8 cellular contexts compared by ENCODE assay signal in genomic region chr11:117231637-117232021, GRCh38. TPM values are rescaled to one million over a fixed set of nuclear protein-coding genes. Genes with fewer than 3 reads are reported as not detected.
A peak's percentile ranks its signal among the peaks of the same experiment; 100 is the strongest.
DNase-seq lines count a peak whose midpoint lies in the region; ATAC-seq and TF ChIP-seq lines count a peak whose summit lies in the region.

No MANE protein-coding gene starts in this region.

- ATAC-seq in mucosa of descending colon: peak; percentile 4
- no peak for ATAC-seq in GM21515 (IDR thresholded peaks at IDR 0.05; ENCODE audit: unreplicated experiment)
- no peak for ATAC-seq in GM18498 (IDR thresholded peaks at IDR 0.05; ENCODE audit: unreplicated experiment)

- intact Hi-C loops in breast epithelium (cut with DNase I; ENCODE audit: low total_unique reads) (no loop called here), mucosa of descending colon (cut with DNase I, micrococcal nuclease) (no loop called here)

- H3K27me3 ChIP-seq in ACC112 (ENCODE audit: insufficient read depth, low read length) (no peaks in the 10 kb centered on the region), HUES48 (ENCODE audit: control insufficient read depth, insufficient read depth, low read length) (no peaks in the 10 kb centered on the region), breast epithelium (no peaks in the 10 kb centered on the region)

- H3K4me1 ChIP-seq in ACC112 (ENCODE audit: control insufficient read depth, insufficient read depth, low read length, unreplicated experiment): peaks cover 22% of the 10 kb centered on the region
- peaks cover 11% of the 10 kb centered on the region for H3K4me1 ChIP-seq in HUES48 (ENCODE audit: control insufficient read depth, insufficient read depth, low read length)
- peaks cover 2 to 4% of the 10 kb centered on the region in 2 donors for H3K4me1 ChIP-seq in breast epithelium
- H3K4me1 ChIP-seq in mucosa of descending colon (ENCODE audit: low read depth): peaks cover 18% of the 10 kb centered on the region

- TF ChIP-seq POLR2A in breast epithelium (IDR thresholded peaks at IDR 0.05): no peak

- H3K36me3 ChIP-seq in ACC112 (ENCODE audit: insufficient read depth, low read length): no peaks in the 10 kb centered on the region
- peaks cover 40% of the 10 kb centered on the region for H3K36me3 ChIP-seq in HUES48 (ENCODE audit: control insufficient read depth, insufficient read depth, low read length)
- H3K36me3 ChIP-seq in breast epithelium: no peaks in the 10 kb centered on the region
- H3K36me3 ChIP-seq in mucosa of descending colon (ENCODE audit: low read depth): no peaks in the 10 kb centered on the region

- peak overlapping the region; percentile 54 for H3K9ac ChIP-seq in HUES48 (ENCODE audit: low read depth, low read length)

- TF ChIP-seq CTCF in breast epithelium (IDR thresholded peaks at IDR 0.05): no peak
- no peak for TF ChIP-seq CTCF in mucosa of descending colon (IDR thresholded peaks at IDR 0.05)
- no peak for TF ChIP-seq CTCF in GM10266 (IDR thresholded peaks at IDR 0.05; ENCODE audit: control insufficient read depth, insufficient read depth, low read depth, missing control alignments)

- H3K27ac ChIP-seq in ACC112 (ENCODE audit: low read depth, low read length): peak overlapping the region; percentile 62
- peak overlapping the region; percentile 57 for H3K27ac ChIP-seq in HUES48 (ENCODE audit: low read depth, low read length)
- peak overlapping the region; percentile 92 to 96 for H3K27ac ChIP-seq in breast epithelium

- peaks cover 49% of the 10 kb centered on the region for H3K79me2 ChIP-seq in ACC112 (ENCODE audit: control insufficient read depth, insufficient read depth, low read length, unreplicated experiment)

- H3K9me3 ChIP-seq in HUES48 (ENCODE audit: control insufficient read depth, insufficient read depth, low read length): no peaks in the 10 kb centered on the region
- no peaks in the 10 kb centered on the region for H3K9me3 ChIP-seq in breast epithelium
- H3K9me3 ChIP-seq in mucosa of descending colon: no peaks in the 10 kb centered on the region

- H3K4me3 ChIP-seq in ACC112 (ENCODE audit: low read depth, low read length): peak overlapping the region; percentile 92
- H3K4me3 ChIP-seq in HUES48 (ENCODE audit: low read depth, low read length): peak overlapping the region; percentile 100
- peak overlapping the region; percentile 76 to 93 (median 79) for H3K4me3 ChIP-seq in breast epithelium
- peak overlapping the region; percentile 92 for H3K4me3 ChIP-seq in mucosa of descending colon

- peak overlapping the region; percentile 86 for H2AFZ ChIP-seq in ACC112 (ENCODE audit: low read length, unreplicated experiment)

- DNase-seq in breast epithelium (ENCODE audit: low spot score in 2 of 2): no peak
- DNase-seq in mucosa of descending colon: no peak
- DNase-seq in GM10266 (ENCODE audit: extremely low spot score): no peak
- DNase-seq in NCI-H1436 treated with DMSO at 0.1 percent for 48 hours (lab: John Stamatoyannopoulos, UW): no peak

RNA-seq across cellular contexts. Expression of gene PCSK7, which starts 0.2 kb away (rescaled TPM):
- 10 to 100 TPM; 43.2 to 51.5 (median 44.2) TPM for total RNA-seq in breast epithelium
- 100 to 1,000 TPM; 138 to 252 (median 181) TPM for total RNA-seq in mucosa of descending colon

RNA-seq across cellular contexts. Expression of gene RNF214, which starts 0.8 kb away (rescaled TPM):
- 10 to 100 TPM; 12.3 to 13.3 (median 12.5) TPM for total RNA-seq in breast epithelium
- 10 to 100 TPM; 22.0 to 38.1 (median 25.4) TPM for total RNA-seq in mucosa of descending colon

RNA-seq across cellular contexts. Expression of gene TAGLN, which starts 32.5 kb away (rescaled TPM):
- 1,000 to 10,000 TPM in 2 of 3 donors, 100 to 1,000 TPM in 1; 602 to 1,663 (median 1,380) TPM for total RNA-seq in breast epithelium
- 1,000 to 10,000 TPM in 1 of 3 donors, 100 to 1,000 TPM in 2; 126 to 3,893 (median 593) TPM for total RNA-seq in mucosa of descending colon

RNA-seq across cellular contexts. Expression of gene SIDT2, which starts 53.1 kb away (rescaled TPM):
- total RNA-seq in breast epithelium (10 to 100 TPM; 45.2 to 86.7 (median 49.5) TPM), mucosa of descending colon (10 to 100 TPM; 69.8 to 76.3 (median 71.4) TPM)

RNA-seq across cellular contexts. Expression of gene BACE1-AS, which starts 59.5 kb away (rescaled TPM):
- total RNA-seq in breast epithelium (1 to 10 TPM; 5.9 to 8.9 (median 6.6) TPM), mucosa of descending colon (10 to 100 TPM in 1 of 3 donors, 1 to 10 TPM in 2; 6.9 to 11.3 (median 7.4) TPM)
